ENCODE assay signal across 18 cellular contexts in genomic region chr10:49207936-49208482, GRCh38. TPM values are rescaled to one million over a fixed set of nuclear protein-coding genes. Genes with fewer than 3 reads are reported as not detected.
DNase-seq lines count a peak whose midpoint lies in the region; ATAC-seq, FAIRE-seq and TF ChIP-seq lines count a peak whose summit lies in the region.
"Had no signal": no experiment of that assay in that cellular context is flagged by ENCODE, and none has a peak within 500 bp of the region (broad histone marks: within the 10 kb centered on the region; RNA-seq: fewer than 3 reads in every experiment).

No MANE protein-coding gene starts in this region.

- peaks cover 5 to 6% of the 10 kb centered on the region in 2 donors for H3K9me3 Mint-ChIP-seq in stimulated activated naive B cell treated with anti-CD40 and anti-IgM and Interleukin-4, amounts not matched to agents 10 μg/mL and 1 μg/mL and 100 μg/mL, for 72 hours

- H3K4me3 ChIP-seq in heart left ventricle (no peak overlapping the region), SJCRH30 (no peak overlapping the region)

- peaks cover 6 to 17% of the 10 kb centered on the region in 2 donors for H3K4me1 Mint-ChIP-seq in stimulated activated naive B cell treated with anti-CD40 and anti-IgM and Interleukin-4, amounts not matched to agents 10 μg/mL and 1 μg/mL and 100 μg/mL, for 72 hours

- peaks cover 0 to 7% (median 0%) of the 10 kb centered on the region in 12 donors for H3K4me1 ChIP-seq in heart left ventricle
- peaks cover 19% of the 10 kb centered on the region for H3K4me1 ChIP-seq in SJCRH30
- no peaks in the 10 kb centered on the region for H3K4me1 ChIP-seq in foreskin keratinocyte
- H3K4me1 ChIP-seq: BE2C had no signal

- no peak for FAIRE-seq in D721Med (lab: Jason Lieb, UNC)
- FAIRE-seq: RCC 7860 had no signal

- DNase-seq in heart left ventricle (no peak), cardiac septum (ENCODE audit: low spot score) (no peak), NCI-H187 (lab: John Stamatoyannopoulos, UW) (peak; percentile 14 to 36), SJCRH30 (peak; percentile 18 to 42), AG08396 (ENCODE audit: low spot score) (no peak), foreskin keratinocyte (no peak), D721Med (ENCODE audit: insufficient read length, low spot score) (no peak)
- DNase-seq in stimulated activated naive B cell treated with anti-CD40 and anti-IgM and Interleukin-4, amounts not matched to agents 10 μg/mL and 1 μg/mL and 100 μg/mL, for 72 hours: no peak
- DNase-seq: ACHN; BE2C; CD4-positive, alpha-beta memory T cell; H7; NCI-H1694; NCI-H2171; NCI-H774; T-helper 2 cell had no signal

- H3K27me3 ChIP-seq in heart left ventricle: no peaks in the 10 kb centered on the region
- no peaks in the 10 kb centered on the region for H3K27me3 ChIP-seq in SJCRH30
- H3K27me3 ChIP-seq in foreskin keratinocyte: peaks cover 3% of the 10 kb centered on the region
- H3K27me3 ChIP-seq: BE2C had no signal

- H3K36me3 ChIP-seq in heart left ventricle (no peaks in the 10 kb centered on the region), SJCRH30 (no peaks in the 10 kb centered on the region)
- H3K36me3 ChIP-seq: BE2C had no signal

- no peaks in the 10 kb centered on the region for H3K36me3 Mint-ChIP-seq in stimulated activated naive B cell treated with anti-CD40 and anti-IgM and Interleukin-4, amounts not matched to agents 10 μg/mL and 1 μg/mL and 100 μg/mL, for 72 hours
- H3K36me3 Mint-ChIP-seq: CD4-positive, alpha-beta memory T cell had no signal

- H3K4me3 Mint-ChIP-seq in stimulated activated naive B cell treated with anti-CD40 and anti-IgM and Interleukin-4, amounts not matched to agents 10 μg/mL and 1 μg/mL and 100 μg/mL, for 72 hours: no peak overlapping the region
- H3K4me3 Mint-ChIP-seq: CD4-positive, alpha-beta memory T cell had no signal

- peak overlapping the region; percentile 20 for H3K27ac Mint-ChIP-seq in stimulated activated naive B cell treated with anti-CD40 and anti-IgM and Interleukin-4, amounts not matched to agents 10 μg/mL and 1 μg/mL and 100 μg/mL, for 72 hours
- H3K27ac Mint-ChIP-seq: IgD-negative memory B cell had no signal

- TF ChIP-seq POLR2A in heart left ventricle (IDR thresholded peaks at IDR 0.05): no peak

- H3K27me3 Mint-ChIP-seq in stimulated activated naive B cell treated with anti-CD40 and anti-IgM and Interleukin-4, amounts not matched to agents 10 μg/mL and 1 μg/mL and 100 μg/mL, for 72 hours: peaks cover 27 to 40% of the 10 kb centered on the region in 2 donors

- H3K9me3 ChIP-seq in heart left ventricle: no peaks in the 10 kb centered on the region
- no peaks in the 10 kb centered on the region for H3K9me3 ChIP-seq in SJCRH30 (replicated peaks)
- H3K9me3 ChIP-seq: BE2C had no signal

- H3K27ac ChIP-seq in heart left ventricle: no peak overlapping the region
- no peak overlapping the region for H3K27ac ChIP-seq in SJCRH30
- H3K27ac ChIP-seq in foreskin keratinocyte: no peak overlapping the region

- intact Hi-C loops in heart left ventricle (cut with DNase I): loop anchor here in 1 of 10 donors (5.0 kb wide), 1 partner anchor 269 kb away; no protein-coding TSS in a partner anchor
- intact Hi-C loops in cardiac septum (cut with DNase I): no loop called here

- ATAC-seq in heart left ventricle (peak in 3 of 4 donors; percentile 26 to 74 (median 61)), foreskin keratinocyte (no peak)
- no peak for ATAC-seq in stimulated activated naive B cell treated with anti-CD40 and anti-IgM and Interleukin-4, amounts not matched to agents 10 μg/mL and 1 μg/mL and 100 μg/mL, for 72 hours (replicated peaks)

- 51 to 60% (median 59%) methylated on average over 9 of the region's 9 CpGs for WGBS in heart left ventricle, 4 donors

- TF ChIP-seq CTCF in heart left ventricle (IDR thresholded peaks at IDR 0.05) (no peak), foreskin keratinocyte (conservative IDR thresholded peaks at IDR 0.05) (no peak), D721Med (IDR thresholded peaks at IDR 0.05; ENCODE audit: insufficient read depth, missing control alignments) (no peak)

RNA-seq across cellular contexts. Expression of gene TMEM273, which starts 19.8 kb away (rescaled TPM):
- total RNA-seq in heart left ventricle (10 to 100 TPM in 8 of 9 donors, 1 to 10 TPM in 1; 7.9 to 38.7 (median 16.5) TPM), cardiac septum (16.6 TPM), foreskin keratinocyte (not detected in 2 replicates)
- polyA plus RNA-seq in heart left ventricle (10 to 100 TPM; 17.2 to 19.5 TPM), foreskin keratinocyte (not detected in 2 replicates)
- 2.1 and 2.5 TPM in 2 replicates for total RNA-seq in SJCRH30 (2014; rRNA removed; shearing (Covaris generic))
- total RNA-seq: H7 had no signal

Comparison
In these comparisons a context has a peak if more than half of its experiments do, and no peak if none do; other contexts are left out.
1. ATAC-seq: peak in heart left ventricle (3 of 4); none in stimulated activated naive B cell treated with anti-CD40 and anti-IgM and Interleukin-4, amounts not matched to agents 10 μg/mL and 1 μg/mL and 100 μg/mL, for 72 hours (0 of 2) and foreskin keratinocyte (single experiment).
2. DNase-seq: peak in NCI-H187 (2 of 2) and SJCRH30 (2 of 2); none in heart left ventricle (0 of 5), cardiac septum (single experiment), stimulated activated naive B cell treated with anti-CD40 and anti-IgM and Interleukin-4, amounts not matched to agents 10 μg/mL and 1 μg/mL and 100 μg/mL, for 72 hours (single experiment), AG08396 (single experiment), foreskin keratinocyte (0 of 2) and D721Med (single experiment).